ENCODE assay signal across 10 cellular contexts in the genomic region with DNA sequence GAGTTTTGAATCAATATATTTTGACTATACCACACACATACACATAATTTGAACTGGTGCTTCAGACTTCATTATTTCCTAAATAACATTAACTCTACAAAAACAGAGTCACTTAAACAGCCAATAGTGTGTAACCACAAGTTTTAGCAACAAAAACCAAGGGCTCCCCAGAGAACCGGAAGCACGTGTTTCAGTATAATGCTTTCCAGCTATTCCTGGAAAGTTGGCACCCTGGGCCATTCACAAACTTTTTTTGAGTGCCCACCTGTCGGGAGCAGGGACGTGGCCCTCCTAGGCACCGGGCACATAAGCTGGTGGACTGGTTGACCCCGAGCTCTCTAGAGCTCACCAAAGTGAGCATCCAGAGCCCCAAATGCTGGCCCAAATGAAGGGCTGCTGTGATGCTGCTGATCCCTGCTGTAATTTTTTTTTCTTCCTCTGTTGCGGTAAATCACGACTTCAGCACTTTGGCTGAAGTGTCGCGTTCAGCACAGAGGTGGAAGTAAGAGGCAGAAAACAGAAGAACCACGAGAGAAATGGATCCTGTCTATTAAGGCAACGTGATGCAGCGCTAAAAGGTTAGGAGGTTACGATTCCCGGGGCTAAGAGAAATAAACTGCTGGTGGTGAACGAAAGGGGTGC. TPM values are rescaled to one million over a fixed set of nuclear protein-coding genes. Genes with fewer than 3 reads are reported as not detected.
DNase-seq lines count a peak whose midpoint lies in the region; ATAC-seq and TF ChIP-seq lines count a peak whose summit lies in the region.
"Had no signal": no experiment of that assay in that cellular context is flagged by ENCODE, and none has a peak within 500 bp of the region (broad histone marks: within the 10 kb centered on the region; RNA-seq: fewer than 3 reads in every experiment).

No MANE protein-coding gene starts in this region.

- WGBS in mammary epithelial cell (ENCODE audit: low coverage, missing lambda C conversion rate), result 44% methylated on average over 15 of the region's 16 CpGs
- WGBS in testis, 2 donors, result 11 to 23% methylated on average over 16 of the region's 16 CpGs

- no peak overlapping the region for H3K27ac Mint-ChIP-seq in CD4-positive, alpha-beta memory T cell
- H3K27ac Mint-ChIP-seq in nephron, result no peak overlapping the region

- no peak overlapping the region for H3K9ac ChIP-seq in HUES6 (ENCODE audit: low read length)
- no peak overlapping the region for H3K9ac ChIP-seq in mammary epithelial cell (ENCODE audit: insufficient read depth, low read length)

- DNase-seq in CD4-positive, alpha-beta memory T cell, result peak in 4 of 5 donors; percentile 5 to 13 (median 8)
- DNase-seq in mammary epithelial cell (no peak), RPMI8226 (no peak), testis (no peak)
- no peak for DNase-seq in activated effector memory CD4-positive, alpha-beta T cell treated with Interleukin-2 at 50 U/mL for 16 hours
- DNase-seq: T1000 had no signal

- H3K36me3 ChIP-seq in CD4-positive, alpha-beta memory T cell (ENCODE audit: insufficient read depth, low read length), result no peaks in the 10 kb centered on the region
- H3K36me3 ChIP-seq in HUES6 (ENCODE audit: control insufficient read depth, insufficient read depth, low read length) (no peaks in the 10 kb centered on the region), mammary epithelial cell (ENCODE audit: insufficient read depth, low read length) (no peaks in the 10 kb centered on the region), testis (ENCODE audit: low read depth, missing control alignments) (no peaks in the 10 kb centered on the region)

- no peak for TF ChIP-seq POLR2A in testis (IDR thresholded peaks at IDR 0.05)

- CTCF ChIA-PET in CD4-positive, alpha-beta memory T cell (lab: Charles Lee; ENCODE audit: partially characterized antibody), result interaction anchor here (2.7 kb wide), 1 partner anchor 276 kb away, joined by 9 read pairs; no protein-coding TSS in a partner anchor
- CTCF ChIA-PET in mammary epithelial cell (lab: Charles Lee; ENCODE audit: low non-redundant PET), result no interaction called here

- peak overlapping the region; percentile 54 to 87 (median 84) for H3K4me3 Mint-ChIP-seq in CD4-positive, alpha-beta memory T cell
- peak overlapping the region; percentile 85 to 88 (median 86) for H3K4me3 Mint-ChIP-seq in nephron

- peaks cover 12 to 34% (median 29%) of the 10 kb centered on the region in 4 donors for H3K4me1 Mint-ChIP-seq in CD4-positive, alpha-beta memory T cell
- H3K4me1 Mint-ChIP-seq in nephron, result peaks cover 14% of the 10 kb centered on the region

- H3K4me2 ChIP-seq in mammary epithelial cell (ENCODE audit: insufficient read depth, low read depth, low read length), result peak overlapping the region; percentile 44

- no peak overlapping the region for H3K27ac ChIP-seq in CD4-positive, alpha-beta memory T cell (ENCODE audit: low read depth, low read length)
- H3K27ac ChIP-seq in HUES6 (ENCODE audit: low read depth, low read length) (no peak overlapping the region), mammary epithelial cell (ENCODE audit: insufficient read depth, low read depth, low read length) (no peak overlapping the region), testis (no peak overlapping the region)
- H3K27ac ChIP-seq: epithelial cell of prostate had no signal

- H3K4me1 ChIP-seq in CD4-positive, alpha-beta memory T cell (ENCODE audit: insufficient read depth, low read length), result peaks cover 39% of the 10 kb centered on the region
- H3K4me1 ChIP-seq in HUES6 (ENCODE audit: control insufficient read depth, insufficient read depth, low read length) (peaks cover 16% of the 10 kb centered on the region), mammary epithelial cell (ENCODE audit: insufficient read depth, low read length) (peaks cover 18% of the 10 kb centered on the region), testis (peaks cover 12% of the 10 kb centered on the region)

- no peaks in the 10 kb centered on the region for H3K79me2 ChIP-seq in mammary epithelial cell (ENCODE audit: insufficient read depth, low read length)

- intact Hi-C loops in CD4-positive, alpha-beta memory T cell (cut with micrococcal nuclease), result loop anchor here (10.0 kb wide), 1 partner anchor 316 kb away; no protein-coding TSS in a partner anchor
- intact Hi-C loops in mammary epithelial cell (cut with micrococcal nuclease) (no loop called here), testis (cut with DNase I; ENCODE audit: low total_unique reads) (no loop called here)

- H2AFZ ChIP-seq in mammary epithelial cell (ENCODE audit: low read depth, low read length), result peak overlapping the region; percentile 4

- H3K4me3 ChIP-seq in CD4-positive, alpha-beta memory T cell (ENCODE audit: low read length in 2 of 2), result peak overlapping the region in 1 of 2 donors; percentile 33
- H3K4me3 ChIP-seq in HUES6 (ENCODE audit: low read depth, low read length) (peak overlapping the region; percentile 64), mammary epithelial cell (replicated peaks in 1 of 3; ENCODE audit: insufficient read depth in 1 of 3, low read depth in 2 of 3, low read length in 3 of 3) (no peak overlapping the region), testis (no peak overlapping the region)

- no peaks in the 10 kb centered on the region for H3K9me3 ChIP-seq in CD4-positive, alpha-beta memory T cell (ENCODE audit: control insufficient read depth in 1 of 2, low read length in 2 of 2)
- no peaks in the 10 kb centered on the region for H3K9me3 ChIP-seq in HUES6 (ENCODE audit: control insufficient read depth, insufficient read depth, low read depth, low read length)
- H3K9me3 ChIP-seq in mammary epithelial cell (replicated peaks; ENCODE audit: insufficient read depth, low read length), result no peaks in the 10 kb centered on the region
- H3K9me3 ChIP-seq in testis, result no peaks in the 10 kb centered on the region

- H4K20me1 ChIP-seq in mammary epithelial cell (ENCODE audit: insufficient read depth, low read length), result peaks cover 2% of the 10 kb centered on the region

- peaks cover 13 to 16% of the 10 kb centered on the region in 2 donors for H3K36me3 Mint-ChIP-seq in CD4-positive, alpha-beta memory T cell
- peaks cover 12% of the 10 kb centered on the region for H3K36me3 Mint-ChIP-seq in nephron (ENCODE audit: low read depth)

- H3K27me3 Mint-ChIP-seq in CD4-positive, alpha-beta memory T cell, result peaks cover 36 to 38% of the 10 kb centered on the region in 2 donors
- H3K27me3 Mint-ChIP-seq in nephron (ENCODE audit: low read depth), result peaks cover 65% of the 10 kb centered on the region

- in situ Hi-C loops in mammary epithelial cell (cut with MboI; ENCODE audit: low sequenced_read_pairs in 2 of 2), result no loop called here

- BruUV-seq in mammary epithelial cell (replicated peaks; lab: Mats Ljungman, UMichigan), result no TSS peak

- dilution Hi-C loops in mammary epithelial cell (cut with HindIII; ENCODE audit: low sequenced_read_pairs), result no loop called here

- H3K27me3 ChIP-seq in CD4-positive, alpha-beta memory T cell (ENCODE audit: insufficient read depth, low read length), result peaks cover 32% of the 10 kb centered on the region
- H3K27me3 ChIP-seq in HUES6 (ENCODE audit: control insufficient read depth, insufficient read depth, low read length), result peaks cover 63% of the 10 kb centered on the region
- peaks cover 33% of the 10 kb centered on the region for H3K27me3 ChIP-seq in mammary epithelial cell (ENCODE audit: insufficient read depth, low read length)
- H3K27me3 ChIP-seq in testis, result peaks cover 4% of the 10 kb centered on the region

- POLR2A ChIA-PET in CD4-positive, alpha-beta memory T cell (lab: Charles Lee; ENCODE audit: partially characterized antibody), result no interaction called here

- TF ChIP-seq CTCF in mammary epithelial cell (conservative IDR thresholded peaks at IDR 0.05 in 1 of 2, IDR thresholded peaks at IDR 0.05 in 1 of 2; ENCODE audit: extremely low read depth in 1 of 2, insufficient read depth in 1 of 2, low read depth in 1 of 2, low read length in 2 of 2), result no peak
- no peak for TF ChIP-seq CTCF in nephron (IDR thresholded peaks at IDR 0.05; ENCODE audit: unreplicated experiment in 3 of 3)
- TF ChIP-seq CTCF in testis (IDR thresholded peaks at IDR 0.05), result no peak

- peaks cover 0 to 4% (median 0%) of the 10 kb centered on the region in 8 donors for H3K9me3 Mint-ChIP-seq in CD4-positive, alpha-beta memory T cell
- no peaks in the 10 kb centered on the region for H3K9me3 Mint-ChIP-seq in nephron

- no peak for ATAC-seq in GM19035 (IDR thresholded peaks at IDR 0.05; ENCODE audit: unreplicated experiment)

RNA-seq across cellular contexts. Expression of gene SLC35D3, which starts 1.8 kb away (rescaled TPM):
- total RNA-seq in CD4-positive, alpha-beta memory T cell, result not detected
- not detected for polyA plus RNA-seq in CD4-positive, alpha-beta memory T cell
- total RNA-seq in mammary epithelial cell (not detected), testis (not detected)
- polyA plus RNA-seq in mammary epithelial cell (not detected), testis (ENCODE audit: insufficient read depth, low read depth, low replicate concordance) (not detected)
- polyA minus RNA-seq in mammary epithelial cell, result not detected

Comparison
In these comparisons a context has a peak if more than half of its experiments do, and no peak if none do; other contexts are left out.
1. DNase-seq: peak in CD4-positive, alpha-beta memory T cell (4 of 5); none in mammary epithelial cell (single experiment), RPMI8226 (single experiment), testis (single experiment) and activated effector memory CD4-positive, alpha-beta T cell treated with Interleukin-2 at 50 U/mL for 16 hours (single experiment).